Comparison of ENCODE assay signal across 24 cellular contexts in genomic region chr18:28651298-28651697, GRCh38.
"Had no signal": no experiment of that assay in that cellular context is flagged by ENCODE, and none has a peak within 500 bp of the region (broad histone marks: within the 10 kb centered on the region; RNA-seq: fewer than 3 reads in every experiment).

No MANE protein-coding gene starts in this region.

- H3K4me1 ChIP-seq: esophagus squamous epithelium, gastrocnemius medialis, heart right ventricle, left ventricle myocardium inferior, lower lobe of right lung had no signal

- H3K27ac Mint-ChIP-seq: mesothelial cell of epicardium, naive B cell had no signal

- DNase-seq: dorsolateral prefrontal cortex; effector CD4-positive, alpha-beta T cell; effector memory CD4-positive, alpha-beta T cell; erythroblast; esophagus squamous epithelium; foreskin fibroblast; foreskin melanocyte; gastrocnemius medialis; glutamatergic neuron; head of caudate nucleus; heart right ventricle; hippocampal formation; left colon; left ventricle myocardium inferior; lower lobe of right lung; mesenchymal stem cell; mucosa of descending colon; naive B cell; naive thymus-derived CD8-positive, alpha-beta T cell had no signal

- H3K4me1 Mint-ChIP-seq: mesothelial cell of epicardium, naive B cell had no signal

- H3K27me3 Mint-ChIP-seq: naive B cell had no signal

- H3K27me3 ChIP-seq: esophagus squamous epithelium, gastrocnemius medialis, heart right ventricle had no signal

- H3K4me3 ChIP-seq: coronary artery, dorsolateral prefrontal cortex, esophagus squamous epithelium, gastrocnemius medialis, heart right ventricle, left ventricle myocardium inferior, lower lobe of right lung, mucosa of descending colon had no signal

- H3K36me3 Mint-ChIP-seq: mesothelial cell of epicardium; naive thymus-derived CD8-positive, alpha-beta T cell had no signal

- ATAC-seq: esophagus mucosa; gastrocnemius medialis; heart right ventricle; left colon; left lobe of liver; lower lobe of right lung; mucosa of descending colon; naive thymus-derived CD8-positive, alpha-beta T cell had no signal

- H3K4me3 Mint-ChIP-seq: mesothelial cell of epicardium; naive B cell; naive thymus-derived CD8-positive, alpha-beta T cell had no signal

- H3K9me3 Mint-ChIP-seq: mesothelial cell of epicardium had no signal

- H3K27ac ChIP-seq: coronary artery, dorsolateral prefrontal cortex, epithelial cell of prostate, esophagus squamous epithelium, gastrocnemius medialis, heart right ventricle, left ventricle myocardium inferior, lower lobe of right lung had no signal

- H3K36me3 ChIP-seq: esophagus squamous epithelium, gastrocnemius medialis, heart right ventricle, left ventricle myocardium inferior, lower lobe of right lung had no signal

- H3K9me3 ChIP-seq: esophagus squamous epithelium, gastrocnemius medialis, left ventricle myocardium inferior, lower lobe of right lung had no signal
